8 cellular contexts compared by ENCODE assay signal in genomic region chrX:63350551-63350950, GRCh38. TPM values are rescaled to one million over a fixed set of nuclear protein-coding genes. Genes with fewer than 3 reads are reported as not detected.
DNase-seq lines count a peak whose midpoint lies in the region; ATAC-seq and TF ChIP-seq lines count a peak whose summit lies in the region.

No MANE protein-coding gene starts in this region.

- DNase-seq in DMS 273 (lab: John Stamatoyannopoulos, UW; ENCODE audit: unreplicated experiment) (peak; percentile 71), DMS 273 treated with DMSO at 0.1 percent for 48 hours (lab: John Stamatoyannopoulos, UW) (no peak), endodermal cell (peak; percentile 66)

- H3K27me3 ChIP-seq in endodermal cell (ENCODE audit: control insufficient read depth, insufficient read depth, low read length, poor library complexity, severe bottlenecking): no peaks in the 10 kb centered on the region
- H3K27me3 ChIP-seq in muscle layer of duodenum (ENCODE audit: low read depth, low read length): no peaks in the 10 kb centered on the region

- no peaks in the 10 kb centered on the region for H3K9me3 ChIP-seq in KOPT-K1 (ENCODE audit: insufficient read depth, low read length, poor library complexity, severe bottlenecking)
- peaks cover 9% of the 10 kb centered on the region for H3K9me3 ChIP-seq in endodermal cell (ENCODE audit: control insufficient read depth, low read length)
- no peaks in the 10 kb centered on the region for H3K9me3 ChIP-seq in muscle layer of duodenum (ENCODE audit: control insufficient read depth in 1 of 2, low read length in 2 of 2)

- H3K4me3 ChIP-seq in endodermal cell (ENCODE audit: low read length) (peak overlapping the region; percentile 86), muscle layer of duodenum (ENCODE audit: low read depth in 1 of 2, low read length in 2 of 2) (peak overlapping the region; percentile 74), urinary bladder (ENCODE audit: low read depth, low read length) (peak overlapping the region; percentile 53)

- H3K9me3 Mint-ChIP-seq in endodermal cell: peaks cover 48% of the 10 kb centered on the region

- peak overlapping the region; percentile 55 for H3K9ac ChIP-seq in endodermal cell (ENCODE audit: extremely low read depth, low read length, poor library complexity, severe bottlenecking)

- TF ChIP-seq CTCF in VCaP (conservative IDR thresholded peaks at IDR 0.05) (no peak), endodermal cell (conservative IDR thresholded peaks at IDR 0.05) (no peak)

- H3K27me3 Mint-ChIP-seq in endodermal cell (ENCODE audit: insufficient read depth): peaks cover 4% of the 10 kb centered on the region

- no peaks in the 10 kb centered on the region for H3K36me3 ChIP-seq in KOPT-K1 (ENCODE audit: insufficient read depth, low read length)
- no peaks in the 10 kb centered on the region for H3K36me3 ChIP-seq in endodermal cell (ENCODE audit: control insufficient read depth, insufficient read depth, low read length)
- H3K36me3 ChIP-seq in muscle layer of duodenum (ENCODE audit: control insufficient read depth in 1 of 2, insufficient read depth in 2 of 2, low read length in 2 of 2): no peaks in the 10 kb centered on the region
- H3K36me3 ChIP-seq in urinary bladder (ENCODE audit: insufficient read depth): no peaks in the 10 kb centered on the region

- H3K4me3 Mint-ChIP-seq in endodermal cell: peak overlapping the region; percentile 82

- ATAC-seq in GM21737 (IDR thresholded peaks at IDR 0.05; ENCODE audit: unreplicated experiment): peak; percentile 39

- 0% methylated on average over 10 of the region's 15 CpGs; no CpG with 5 or more reads in 1 of the 2 experiments for WGBS in endodermal cell (ENCODE audit: insufficient coverage in 1 of 2, insufficient read length in 1 of 2), 2 experiments
- under 1% methylated on average over 15 of the region's 15 CpGs for WGBS in urinary bladder

- peak overlapping the region; percentile 95 for H3K27ac Mint-ChIP-seq in endodermal cell

- peaks cover 5% of the 10 kb centered on the region for H3K4me1 Mint-ChIP-seq in endodermal cell

- H3K4me1 ChIP-seq in endodermal cell (ENCODE audit: control insufficient read depth, insufficient read depth, low read length): no peaks in the 10 kb centered on the region
- H3K4me1 ChIP-seq in muscle layer of duodenum (ENCODE audit: control insufficient read depth in 1 of 2, insufficient read depth in 2 of 2, low read length in 2 of 2): peaks cover 0 to 4% of the 10 kb centered on the region in 2 donors
- no peaks in the 10 kb centered on the region for H3K4me1 ChIP-seq in urinary bladder (ENCODE audit: insufficient read depth)

- H3K27ac ChIP-seq in KOPT-K1 (ENCODE audit: low read depth, low read length, poor library complexity, severe bottlenecking) (peak overlapping the region; percentile 74), VCaP (peak overlapping the region; percentile 85), endodermal cell (ENCODE audit: low read depth, low read length) (no peak overlapping the region), muscle layer of duodenum (ENCODE audit: low read length) (peak overlapping the region; percentile 67), urinary bladder (ENCODE audit: low read depth) (no peak overlapping the region)

- no peaks in the 10 kb centered on the region for H3K36me3 Mint-ChIP-seq in endodermal cell (ENCODE audit: low read depth)

RNA-seq across cellular contexts. Expression of gene SPIN4, which starts 0.6 kb away (rescaled TPM):
- total RNA-seq in endodermal cell: 1 to 10 TPM; 5.7 to 6.5 TPM
- 13.4 TPM for polyA plus RNA-seq in endodermal cell (2013, experiment 1 of 2)
- polyA plus RNA-seq in endodermal cell (2013, experiment 2 of 2): 12.4 TPM
- 14.7 TPM for total RNA-seq in urinary bladder
- polyA plus RNA-seq in urinary bladder: 3.0 TPM

Comparison
In these comparisons a context has a peak if more than half of its experiments do, and no peak if none do; other contexts are left out.
1. H3K27ac ChIP-seq: peak in KOPT-K1 (single experiment), VCaP (single experiment) and muscle layer of duodenum (single experiment); none in endodermal cell (single experiment) and urinary bladder (single experiment).
2. Peak in every context shown above with its lines, with median percentiles within 50 percentile points of each other: H3K4me3 ChIP-seq.